13 cellular contexts compared by ENCODE assay signal in the genomic region with DNA sequence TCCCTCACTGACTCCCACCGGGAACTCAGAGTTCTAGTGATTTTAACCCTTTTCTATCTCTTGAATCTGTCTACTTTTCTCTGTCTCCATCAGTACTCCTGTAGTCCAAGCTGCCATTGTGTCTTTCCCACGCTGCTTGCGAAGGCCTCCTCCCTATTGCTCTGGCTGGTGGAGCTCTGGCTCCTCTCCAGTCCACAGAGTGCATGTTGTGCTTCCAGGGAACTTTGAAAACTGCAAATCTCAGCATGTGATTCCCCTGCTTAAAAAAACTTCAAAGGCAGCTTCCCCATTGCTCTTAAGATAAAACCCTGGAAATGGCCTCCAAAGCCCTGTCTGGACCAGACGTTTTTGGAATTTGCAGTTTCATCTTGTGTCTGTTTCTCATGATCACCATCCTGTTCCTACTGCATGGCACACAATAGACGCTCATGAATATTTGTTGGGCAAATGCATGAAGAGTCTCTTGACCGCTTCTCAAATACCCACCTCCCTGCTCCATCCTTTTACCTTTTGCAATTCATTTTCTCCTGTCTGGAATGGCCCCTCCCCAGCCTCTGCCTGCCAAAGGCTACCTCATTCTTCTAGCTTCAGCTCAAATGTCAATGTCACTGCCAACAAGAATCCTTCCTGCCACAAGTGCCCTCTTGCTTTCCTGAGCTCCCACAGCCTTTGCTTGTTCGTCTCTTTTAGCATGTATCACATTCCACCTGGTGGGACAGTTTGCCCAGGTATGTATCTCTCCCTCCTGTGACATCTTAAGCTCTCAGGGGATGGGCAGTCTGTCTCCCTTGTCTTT.
DNase-seq lines count a peak whose midpoint lies in the region; ATAC-seq, FAIRE-seq and TF ChIP-seq lines count a peak whose summit lies in the region.
"Had no signal": no experiment of that assay in that cellular context is flagged by ENCODE, and none has a peak within 500 bp of the region (broad histone marks: within the 10 kb centered on the region; RNA-seq: fewer than 3 reads in every experiment).

No MANE protein-coding gene starts in this region.

- DNase-seq in adrenal gland = peak in 5 of 7 donors; percentile 37 to 56 (median 49)
- peak; percentile 79 for DNase-seq in left ventricle myocardium superior
- DNase-seq in posterior vena cava (ENCODE audit: low spot score) = peak; percentile 83
- no peak for DNase-seq in urothelium cell line (ENCODE audit: low spot score)
- no peak for DNase-seq in D341Med (ENCODE audit: low spot score)
- no peak for DNase-seq in stimulated activated CD4-positive, alpha-beta T cell treated with anti-CD3 and anti-CD28 coated beads, Interleukin-2, amount 100 ng/mL, for 48 hours
- DNase-seq: activated CD4-positive, alpha-beta T cell treated with anti-CD3 and anti-CD28 coated beads, Interleukin-2, amount 50 U/mL, for 4 hours; CD8-positive, alpha-beta T cell; stimulated activated CD4-positive, alpha-beta T cell treated with anti-CD3 and anti-CD28 coated beads, Interleukin-1b, Interleukin-23, amount 100 ng/mL, for 48 hours had no signal

- H3K4me2 ChIP-seq in BLaER1 treated with 17β-estradiol and CSF1 and Interleukin-3, amounts not matched to agents 10 nM and 100 nM = peak overlapping the region; percentile 71 to 94 (median 83)

- H3K4me1 ChIP-seq in BLaER1 treated with 17β-estradiol and CSF1 and Interleukin-3, amounts not matched to agents 10 nM and 100 nM = peaks cover 55 to 100% (median 62%) of the 10 kb centered on the region in 10 experiments
- peaks cover 0 to 47% of the 10 kb centered on the region in 2 donors for H3K4me1 ChIP-seq in adrenal gland (replicated peaks in 1 of 2)

- intact Hi-C loops in adrenal gland (cut with DNase I) = no loop called here
- intact Hi-C loops in left ventricle myocardium superior (cut with micrococcal nuclease) = loop anchor here (10.0 kb wide), 1 partner anchor 139 kb away; no protein-coding TSS in a partner anchor
- intact Hi-C loops in posterior vena cava (cut with DNase I) = no loop called here

- ATAC-seq in left ventricle myocardium superior (peak; percentile 89), HG03097 (IDR thresholded peaks at IDR 0.05; ENCODE audit: low FRiP score, unreplicated experiment) (no peak)
- ATAC-seq: CD8-positive, alpha-beta T cell had no signal

- H3K27ac ChIP-seq in BLaER1 treated with 17β-estradiol and CSF1 and Interleukin-3, amounts not matched to agents 10 nM and 100 nM = peak overlapping the region; percentile 87 to 99 (median 95)
- H3K27ac ChIP-seq in adrenal gland = peak overlapping the region in 2 of 5 donors; percentile 10 to 74

- TF ChIP-seq POLR2A in adrenal gland (IDR thresholded peaks at IDR 0.05) = no peak

- WGBS in adrenal gland, 4 donors = 48 to 58% (median 54%) methylated on average over 7 of the region's 7 CpGs

- peaks cover 0 to 9% (median 0%) of the 10 kb centered on the region in 11 experiments; a peak in 6 of 22 replicates for H3K9me3 ChIP-seq in BLaER1 treated with 17β-estradiol and CSF1 and Interleukin-3, amounts not matched to agents 10 nM and 100 nM (replicated peaks in 1 of 11)
- H3K9me3 ChIP-seq in adrenal gland (replicated peaks in 1 of 3) = no peaks in the 10 kb centered on the region

- peak overlapping the region; percentile 72 to 84 (median 77); a peak in 21 of 22 replicates for H3K9ac ChIP-seq in BLaER1 treated with 17β-estradiol and CSF1 and Interleukin-3, amounts not matched to agents 10 nM and 100 nM

- H3K36me3 ChIP-seq in BLaER1 treated with 17β-estradiol and CSF1 and Interleukin-3, amounts not matched to agents 10 nM and 100 nM = peaks cover 0 to 68% (median 24%) of the 10 kb centered on the region in 11 experiments; a peak in 19 of 22 replicates
- H3K36me3 ChIP-seq in adrenal gland (replicated peaks in 1 of 2) = no peaks in the 10 kb centered on the region

- H3K27me3 ChIP-seq in BLaER1 treated with 17β-estradiol and CSF1 and Interleukin-3, amounts not matched to agents 10 nM and 100 nM = no peaks in the 10 kb centered on the region
- H3K27me3 ChIP-seq in adrenal gland = no peaks in the 10 kb centered on the region

- no peak for FAIRE-seq in urothelium cell line (lab: Jason Lieb, UNC)
- FAIRE-seq: bronchial epithelial cell, GM18507 had no signal

- H3K4me3 ChIP-seq in BLaER1 treated with 17β-estradiol and CSF1 and Interleukin-3, amounts not matched to agents 10 nM and 100 nM = peak overlapping the region in 4 of 10 experiments; percentile 14 to 35 (median 32); a peak in 3 of 20 replicates
- H3K4me3 ChIP-seq in adrenal gland = no peak overlapping the region

- TF ChIP-seq CTCF in adrenal gland (IDR thresholded peaks at IDR 0.05) = no peak

- H4K20me1 ChIP-seq in BLaER1 treated with 17β-estradiol and CSF1 and Interleukin-3, amounts not matched to agents 10 nM and 100 nM = no peaks in the 10 kb centered on the region; a peak in 1 of 22 replicates

Comparison
In these comparisons a context has a peak if more than half of its experiments do, and no peak if none do; other contexts are left out.
1. DNase-seq: peak in adrenal gland (5 of 7), left ventricle myocardium superior (single experiment) and posterior vena cava (single experiment); none in urothelium cell line (single experiment), D341Med (single experiment) and stimulated activated CD4-positive, alpha-beta T cell treated with anti-CD3 and anti-CD28 coated beads, Interleukin-2, amount 100 ng/mL, for 48 hours (0 of 2).